Comparison of ENCODE assay signal across 22 cellular contexts in the genomic region with DNA sequence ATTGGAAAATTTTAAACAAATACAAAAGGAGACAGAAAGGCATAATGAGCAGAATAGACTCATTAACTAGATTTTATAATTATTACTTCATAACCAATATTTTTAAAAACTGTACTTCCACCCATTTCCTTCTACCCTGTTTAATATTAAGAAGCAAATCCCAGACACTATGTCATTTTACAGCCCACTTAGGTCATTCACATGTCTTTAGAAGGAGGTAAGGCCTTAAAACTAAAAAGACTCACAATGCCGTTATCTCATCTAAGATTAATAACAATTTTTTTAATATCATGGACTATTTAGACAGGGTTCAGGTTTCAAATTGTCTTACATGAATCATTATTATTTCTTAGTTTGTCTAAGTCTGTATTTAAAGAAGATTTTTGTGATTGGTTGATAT.
"Had no signal": no experiment of that assay in that cellular context is flagged by ENCODE, and none has a peak within 500 bp of the region (broad histone marks: within the 10 kb centered on the region; RNA-seq: fewer than 3 reads in every experiment).

No MANE protein-coding gene starts in this region.

- ATAC-seq: effector memory CD8-positive, alpha-beta T cell; esophagus mucosa; foreskin keratinocyte; gastrocnemius medialis; gastroesophageal sphincter; heart right ventricle had no signal

- FAIRE-seq: endothelial cell of umbilical vein had no signal

- DNase-seq: colonic mucosa; cortex of kidney; dermis blood vessel endothelial cell; dorsolateral prefrontal cortex; effector CD4-positive, alpha-beta T cell; effector CD8-positive, alpha-beta T cell; effector memory CD4-positive, alpha-beta T cell; effector memory CD8-positive, alpha-beta T cell; endodermal cell; erythroblast; esophagus squamous epithelium; foreskin fibroblast; foreskin keratinocyte; foreskin melanocyte; gastrocnemius medialis; glutamatergic neuron; head of caudate nucleus; heart left ventricle; heart right ventricle had no signal
